In the genomic region with DNA sequence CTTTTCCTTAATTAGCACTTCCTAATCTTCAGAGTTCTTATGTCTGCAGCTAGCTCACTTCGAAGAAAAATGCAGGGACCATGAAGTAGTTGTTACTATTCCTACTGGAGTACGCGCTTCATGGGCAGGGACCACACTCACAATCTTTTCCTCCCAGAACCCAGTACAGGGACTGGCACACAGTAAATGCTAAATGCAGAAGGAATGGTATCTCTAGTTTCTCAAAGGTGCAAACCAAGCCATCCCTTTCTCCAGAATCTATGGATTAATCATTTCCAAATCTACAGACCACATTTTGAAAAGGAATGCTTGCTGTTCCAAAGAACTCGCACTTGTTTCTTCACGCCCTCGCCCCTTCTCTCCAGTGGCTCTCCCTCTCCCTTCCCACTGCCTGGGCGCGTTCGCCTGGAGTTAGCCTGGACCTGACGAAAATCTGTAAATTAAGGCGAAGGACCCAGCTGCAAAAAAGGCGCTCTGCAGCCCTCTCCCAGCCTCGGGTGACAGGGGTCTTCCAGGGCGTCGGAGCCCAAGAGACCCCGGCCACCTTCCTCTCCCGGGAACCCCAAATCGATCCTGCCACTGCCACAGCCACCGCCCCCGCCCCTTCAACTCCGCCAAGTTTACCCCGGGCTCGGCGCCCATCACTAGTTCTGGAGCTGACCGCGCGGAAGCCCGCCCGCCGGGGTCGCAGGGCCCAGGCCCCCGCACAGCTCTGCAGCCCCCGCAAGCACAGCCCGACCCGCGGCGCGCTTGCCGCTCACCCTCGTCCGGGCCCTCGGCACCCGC, we compare ENCODE assay signal across 8 cellular contexts. TPM values are rescaled to one million over a fixed set of nuclear protein-coding genes. Genes with fewer than 3 reads are reported as not detected.
DNase-seq lines count a peak whose midpoint lies in the region; ATAC-seq and TF ChIP-seq lines count a peak whose summit lies in the region.

No MANE protein-coding gene starts in this region.

- H3K27me3 ChIP-seq in CD4-positive, alpha-beta memory T cell (ENCODE audit: insufficient read depth, low read length): no peaks in the 10 kb centered on the region
- H3K27me3 ChIP-seq in KMS-11 (ENCODE audit: insufficient read depth, low read depth): no peaks in the 10 kb centered on the region

- peaks cover 54% of the 10 kb centered on the region for H3K79me2 ChIP-seq in KMS-11 (ENCODE audit: insufficient read depth, low read depth)

- POLR2A ChIA-PET in CD4-positive, alpha-beta memory T cell (lab: Charles Lee; ENCODE audit: partially characterized antibody): interaction anchor here (0.7 to 3.3 kb wide), 14 partner anchors 18 to 120 kb away, joined by 3 to 27 read pairs (median 4); a partner anchor contains a TSS

- DNase-seq in CD4-positive, alpha-beta memory T cell: peak in 2 of 5 donors; percentile 5
- DNase-seq in astrocyte of the spinal cord (ENCODE audit: low read depth, low spot score) (peak; percentile 34), left kidney (ENCODE audit: low read depth, low spot score) (peak; percentile 63), SIG-M5 treated with dmso at 0.1 percent for 504 hours (lab: John Stamatoyannopoulos, UW; ENCODE audit: unreplicated experiment) (no peak), NCI-H774 (lab: John Stamatoyannopoulos, UW) (no peak)

- H3K9me3 Mint-ChIP-seq in CD4-positive, alpha-beta memory T cell: no peaks in the 10 kb centered on the region

- H3K36me3 ChIP-seq in CD4-positive, alpha-beta memory T cell (ENCODE audit: insufficient read depth, low read length): no peaks in the 10 kb centered on the region
- no peaks in the 10 kb centered on the region for H3K36me3 ChIP-seq in KMS-11 (ENCODE audit: insufficient read depth)

- H3K4me3 Mint-ChIP-seq in CD4-positive, alpha-beta memory T cell: peak overlapping the region; percentile 88 to 95 (median 92)

- CTCF ChIA-PET in CD4-positive, alpha-beta memory T cell (lab: Charles Lee; ENCODE audit: partially characterized antibody): interaction anchor here (0.9 to 8.6 kb wide), 4 partner anchors 10 to 234 kb away, joined by 3 to 84 read pairs (median 16); a partner anchor contains a TSS

- H3K27ac ChIP-seq in CD4-positive, alpha-beta memory T cell (ENCODE audit: low read depth, low read length): peak overlapping the region; percentile 88
- H3K27ac ChIP-seq in KMS-11 (peak overlapping the region; percentile 85), temporal lobe (ENCODE audit: low read depth, low read length) (peak overlapping the region; percentile 65)

- H3K9ac ChIP-seq in KMS-11: peak overlapping the region; percentile 95

- peaks cover 4% of the 10 kb centered on the region; the same call in 1 of the 2 replicates for H4K20me1 ChIP-seq in KMS-11 (ENCODE audit: insufficient read depth)

- peaks cover 40% of the 10 kb centered on the region for H3K4me1 ChIP-seq in CD4-positive, alpha-beta memory T cell (ENCODE audit: insufficient read depth, low read length)
- peaks cover 29% of the 10 kb centered on the region for H3K4me1 ChIP-seq in KMS-11 (ENCODE audit: low read depth, poor library complexity, severe bottlenecking)

- H3K4me2 ChIP-seq in KMS-11: peak overlapping the region; percentile 85

- no peak for TF ChIP-seq CTCF in KMS-11 (conservative IDR thresholded peaks at IDR 0.05; ENCODE audit: low read depth, low read length)
- TF ChIP-seq CTCF in astrocyte of the spinal cord (IDR thresholded peaks at IDR 0.05; ENCODE audit: low read depth, low read length): no peak

- H3K9me3 ChIP-seq in CD4-positive, alpha-beta memory T cell (ENCODE audit: control insufficient read depth in 1 of 2, low read length in 2 of 2): no peaks in the 10 kb centered on the region

- peaks cover 35 to 66% (median 51%) of the 10 kb centered on the region in 4 donors for H3K4me1 Mint-ChIP-seq in CD4-positive, alpha-beta memory T cell

- intact Hi-C loops in CD4-positive, alpha-beta memory T cell (cut with micrococcal nuclease): loop anchor here (1.0 to 2.0 kb wide), 9 partner anchors 22 to 143 kb away; a partner anchor contains a TSS

- peak overlapping the region; percentile 40 to 86 for H3K4me3 ChIP-seq in CD4-positive, alpha-beta memory T cell (ENCODE audit: low read length in 2 of 2)
- H3K4me3 ChIP-seq in KMS-11 (IDR thresholded peaks at IDR 0.05; ENCODE audit: insufficient read depth, low read depth, low read length) (peak overlapping the region; percentile 29), astrocyte of the spinal cord (ENCODE audit: low read depth, low read length) (peak overlapping the region; percentile 94)

- H2AFZ ChIP-seq in KMS-11 (ENCODE audit: low read depth): peak overlapping the region; percentile 48

- in situ Hi-C loops in astrocyte of the spinal cord (cut with HindIII; ENCODE audit: low sequenced_read_pairs): no loop called here

- H3K27me3 Mint-ChIP-seq in CD4-positive, alpha-beta memory T cell: no peaks in the 10 kb centered on the region

- no peak for ATAC-seq in HG02642 (IDR thresholded peaks at IDR 0.05; ENCODE audit: poor library complexity, unreplicated experiment)

- peak overlapping the region; percentile 90 to 97 (median 93) for H3K27ac Mint-ChIP-seq in CD4-positive, alpha-beta memory T cell

- H3K36me3 Mint-ChIP-seq in CD4-positive, alpha-beta memory T cell: peaks cover 0 to 17% of the 10 kb centered on the region in 2 donors

RNA-seq across cellular contexts. Expression of a gene that starts 0.6 kb away (rescaled TPM):
- total RNA-seq in CD4-positive, alpha-beta memory T cell: 10 to 100 TPM; 82.8 to 87.1 TPM
- 100 to 1,000 TPM; 102 to 125 TPM for polyA plus RNA-seq in CD4-positive, alpha-beta memory T cell
- 32.5 TPM for total RNA-seq in temporal lobe

Comparison
In these comparisons a context has a peak if more than half of its experiments do, and no peak if none do; other contexts are left out.
1. DNase-seq: peak in astrocyte of the spinal cord (single experiment) and left kidney (single experiment); none in SIG-M5 treated with dmso at 0.1 percent for 504 hours (single experiment) and NCI-H774 (single experiment).
2. H3K4me3 ChIP-seq: peak in every context shown above with its lines; median percentile 94 in astrocyte of the spinal cord; 63 in CD4-positive, alpha-beta memory T cell; 29 in KMS-11.
3. Peak in every context shown above with its lines, with median percentiles within 50 percentile points of each other: H3K27ac ChIP-seq.